Comparison of ENCODE assay signal across 6 cellular contexts in the genomic region with DNA sequence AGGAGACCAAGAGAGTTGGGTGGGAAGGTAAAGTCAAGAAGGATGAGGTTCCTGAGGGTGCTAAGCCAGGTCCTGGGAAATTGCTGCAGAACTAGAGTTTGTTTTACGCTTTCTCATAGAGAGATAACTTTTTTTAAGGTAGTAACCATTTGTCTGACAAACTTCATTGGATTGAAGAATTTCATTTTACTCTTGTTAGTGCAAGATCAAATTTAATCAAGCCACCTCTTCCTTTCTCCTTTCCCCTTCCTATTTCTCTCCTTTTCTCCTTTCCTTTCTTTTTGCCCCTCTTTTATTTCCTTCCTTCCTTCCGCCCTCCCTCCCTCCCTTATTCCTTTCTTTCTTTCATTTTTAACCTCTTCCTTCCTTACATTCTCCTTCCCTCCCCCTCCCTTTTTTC.
"Had no signal": no experiment of that assay in that cellular context is flagged by ENCODE, and none has a peak within 500 bp of the region (broad histone marks: within the 10 kb centered on the region; RNA-seq: fewer than 3 reads in every experiment).

No MANE protein-coding gene starts in this region.

- H3K9ac ChIP-seq: KMS-11 had no signal

- FAIRE-seq: HTR-8/SVneo had no signal

- H3K27ac ChIP-seq: HL-60, KMS-11 had no signal

- DNase-seq: IMR-90, KBM-7, KG1 had no signal

- H3K4me2 ChIP-seq: KMS-11 had no signal
